ENCODE assay signal across 10 cellular contexts in the genomic region with DNA sequence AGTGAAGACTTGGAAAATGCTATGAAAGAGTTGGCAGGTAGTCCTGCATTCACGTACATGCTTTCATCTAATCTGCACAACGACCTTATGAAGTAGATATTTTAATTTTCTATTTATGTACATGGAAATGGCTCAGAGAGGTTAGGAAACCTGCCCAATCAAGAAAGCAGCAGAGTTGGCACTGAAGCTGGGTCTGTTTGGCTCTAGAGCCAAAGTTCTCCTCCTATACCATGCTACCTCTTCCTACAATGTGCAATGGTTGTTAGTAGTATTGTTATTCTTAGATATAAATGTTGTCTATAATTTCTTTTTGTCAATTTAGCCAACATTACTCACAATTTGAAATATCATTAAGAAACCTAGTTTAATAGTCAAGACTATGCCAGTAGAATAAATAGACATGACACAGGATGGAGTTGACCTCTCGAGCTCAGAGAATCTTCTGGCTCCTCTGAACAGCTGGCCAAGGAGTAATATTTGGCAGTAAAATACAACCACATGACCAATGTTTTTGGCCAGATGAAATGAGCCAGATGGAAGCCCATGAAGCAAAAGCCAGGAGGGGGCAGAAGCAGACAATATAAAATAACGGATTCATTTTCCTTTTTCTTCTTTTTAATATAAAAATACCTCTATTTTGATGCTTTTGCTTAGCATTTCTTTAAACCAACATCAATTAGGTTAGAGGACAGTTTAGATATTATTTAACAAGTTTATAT.
DNase-seq lines count a peak whose midpoint lies in the region; ATAC-seq, FAIRE-seq and TF ChIP-seq lines count a peak whose summit lies in the region.
"Had no signal": no experiment of that assay in that cellular context is flagged by ENCODE, and none has a peak within 500 bp of the region (broad histone marks: within the 10 kb centered on the region; RNA-seq: fewer than 3 reads in every experiment).

No MANE protein-coding gene starts in this region.

- no peak overlapping the region for H3K27ac ChIP-seq in pancreas

- FAIRE-seq in pancreas (lab: Jason Lieb, UNC) = peak; percentile 91

- ATAC-seq in pancreas (peak in 3 of 4 donors; percentile 46 to 74 (median 67)), GM19328 (IDR thresholded peaks at IDR 0.05; ENCODE audit: unreplicated experiment) (no peak), HG03342 (IDR thresholded peaks at IDR 0.05; ENCODE audit: unreplicated experiment) (no peak)

- no peaks in the 10 kb centered on the region for H3K4me1 ChIP-seq in pancreas

- WGBS in pancreas, 2 donors = 30 to 34% methylated on average over 4 of the region's 4 CpGs

- intact Hi-C loops in pancreas (cut with DNase I) = no loop called here

- TF ChIP-seq CTCF in astrocyte of the cerebellum (IDR thresholded peaks at IDR 0.05; ENCODE audit: low read depth, low read length, missing control alignments) (peak; percentile 22), pancreas (IDR thresholded peaks at IDR 0.05) (no peak)

- H3K9me3 ChIP-seq in pancreas = no peaks in the 10 kb centered on the region

- no peaks in the 10 kb centered on the region for H3K36me3 ChIP-seq in pancreas

- H3K27me3 ChIP-seq in pancreas = no peaks in the 10 kb centered on the region

- H3K4me3 ChIP-seq in astrocyte of the cerebellum (ENCODE audit: low read depth, low read length) (no peak overlapping the region), pancreas (no peak overlapping the region)

- DNase-seq in Ammon's horn (ENCODE audit: low spot score) = peak; percentile 57
- DNase-seq in astrocyte of the cerebellum (ENCODE audit: low read depth) = peak; percentile 12
- DNase-seq in globus pallidus (ENCODE audit: low spot score) = peak; percentile 77
- no peak for DNase-seq in pancreas
- no peak for DNase-seq in effector CD8-positive, alpha-beta T cell (lab: John Stamatoyannopoulos, UW)
- DNase-seq in NCI-H748 treated with DMSO at 0.1 percent for 48 hours (lab: John Stamatoyannopoulos, UW) = no peak
- DNase-seq: DMS79, MM.1S had no signal

- in situ Hi-C loops in astrocyte of the cerebellum (cut with HindIII; ENCODE audit: low sequenced_read_pairs) = no loop called here

Comparison
In these comparisons a context has a peak if more than half of its experiments do, and no peak if none do; other contexts are left out.
1. DNase-seq: peak in Ammon's horn (single experiment), astrocyte of the cerebellum (single experiment) and globus pallidus (single experiment); none in pancreas (0 of 6), effector CD8-positive, alpha-beta T cell (single experiment) and NCI-H748 treated with DMSO at 0.1 percent for 48 hours (single experiment).
2. ATAC-seq: peak in pancreas (3 of 4); none in GM19328 (single experiment) and HG03342 (single experiment).